Comparison of ENCODE assay signal across 30 cellular contexts in genomic region chr20:33866398-33867079, GRCh38. TPM values are rescaled to one million over a fixed set of nuclear protein-coding genes. Genes with fewer than 3 reads are reported as not detected.
DNase-seq lines count a peak whose midpoint lies in the region; ATAC-seq, FAIRE-seq and TF ChIP-seq lines count a peak whose summit lies in the region.
"Had no signal": no experiment of that assay in that cellular context is flagged by ENCODE, and none has a peak within 500 bp of the region (broad histone marks: within the 10 kb centered on the region; RNA-seq: fewer than 3 reads in every experiment).

No MANE protein-coding gene starts in this region.

- BruUV-seq in K562 (replicated peaks; lab: Mats Ljungman, UMichigan), result no TSS peak

- H3K4me1 ChIP-seq in K562 (replicated peaks in 1 of 2; ENCODE audit: control insufficient read depth in 2 of 2, insufficient read depth in 2 of 2, low read length in 2 of 2) (peaks cover 0 to 20% of the 10 kb centered on the region in 2 experiments; a peak in 3 of 5 replicates), neuronal stem cell (ENCODE audit: control insufficient read depth in 2 of 2, insufficient read depth in 1 of 2, low read depth in 1 of 2, low read length in 2 of 2) (peaks cover 0 to 7% of the 10 kb centered on the region in 2 donors)
- H3K4me1 ChIP-seq: colonic mucosa had no signal

- CTCF ChIA-PET in K562 (lab: Yijun Ruan, JAX; ENCODE audit: low intra/inter-chr PET ratio), result no interaction called here

- H3K9me3 ChIP-seq in K562 (replicated peaks; ENCODE audit: control insufficient read depth, insufficient read depth, low read depth, low read length) (no peaks in the 10 kb centered on the region), neuronal stem cell (replicated peaks in 1 of 2; ENCODE audit: control insufficient read depth in 2 of 2, insufficient read depth in 1 of 2, low read depth in 1 of 2, low read length in 2 of 2) (peaks cover 0 to 2% of the 10 kb centered on the region in 2 donors)
- H3K9me3 ChIP-seq: colonic mucosa, HAP-1, left ventricle myocardium inferior, right atrium auricular region, testis had no signal

- H3K4me3 ChIP-seq in K562, result no peak overlapping the region
- H3K4me3 ChIP-seq in neuronal stem cell (ENCODE audit: low read length in 2 of 2), result no peak overlapping the region
- H3K4me3 ChIP-seq: cardiac muscle cell, colonic mucosa, HAP-1, left ventricle myocardium inferior, right atrium auricular region, testis had no signal

- H3K79me2 ChIP-seq in K562 (ENCODE audit: control insufficient read depth, insufficient read depth, low read length), result no peaks in the 10 kb centered on the region

- H2BK12ac ChIP-seq in neuronal stem cell (ENCODE audit: low read length), result no peak overlapping the region

- no peak overlapping the region for H3K4ac ChIP-seq in neuronal stem cell (ENCODE audit: low read length)

- ATAC-seq in K562 (no peak), GM18861 (IDR thresholded peaks at IDR 0.05; ENCODE audit: unreplicated experiment) (no peak), left colon (no peak), GM18870 (IDR thresholded peaks at IDR 0.05; ENCODE audit: unreplicated experiment) (no peak)
- ATAC-seq: activated naive CD4-positive, alpha-beta T cell treated with anti-CD3 and anti-CD28 coated beads, Interleukin-2, amount 50 U/mL, for 72 hours; Panc1; stimulated activated naive CD8-positive, alpha-beta T cell treated with anti-CD3 and anti-CD28 coated beads, Interleukin-15, Interleukin-2, amounts not matched to agents 100 U/mL and 50 U/mL, for 24 hours had no signal

- H2BK5ac ChIP-seq in neuronal stem cell (ENCODE audit: low read length), result no peak overlapping the region

- no peak overlapping the region for H2BK15ac ChIP-seq in neuronal stem cell (ENCODE audit: low read length)

- no peaks in the 10 kb centered on the region; the same call in 1 of the 2 replicates for H4K20me1 ChIP-seq in K562 (replicated peaks; ENCODE audit: control insufficient read depth, insufficient read depth, low read length)

- H3K36me3 ChIP-seq in K562 (ENCODE audit: control insufficient read depth, insufficient read depth, low read length) (no peaks in the 10 kb centered on the region), neuronal stem cell (replicated peaks in 1 of 2; ENCODE audit: control insufficient read depth in 2 of 2, insufficient read depth in 2 of 2, low read length in 2 of 2) (no peaks in the 10 kb centered on the region)
- H3K36me3 ChIP-seq: cardiac muscle cell, colonic mucosa, HAP-1, left ventricle myocardium inferior, right atrium auricular region had no signal

- TF ChIP-seq EP300 in K562 (IDR thresholded peaks at IDR 0.05; ENCODE audit: low read length), result no peak

- H2BK120ac ChIP-seq in neuronal stem cell (ENCODE audit: low read depth, low read length), result no peak overlapping the region

- no peak for TF ChIP-seq CTCF in K562 (IDR thresholded peaks at IDR 0.05 in 2 of 3, conservative IDR thresholded peaks at IDR 0.05 in 1 of 3; ENCODE audit: insufficient read depth in 2 of 3, low read depth in 1 of 3, low read length in 3 of 3)

- H3K27ac ChIP-seq in K562 (ENCODE audit: extremely low read depth, low read depth, low read length) (no peak overlapping the region), neuronal stem cell (replicated peaks; ENCODE audit: low read length) (no peak overlapping the region)
- H3K27ac ChIP-seq: 22Rv1, cardiac muscle cell, colonic mucosa, left ventricle myocardium inferior, right atrium auricular region, testis had no signal

- peaks cover 3% of the 10 kb centered on the region for H3K9me1 ChIP-seq in K562 (ENCODE audit: control insufficient read depth, insufficient read depth, low read length)

- no peak overlapping the region for H3K18ac ChIP-seq in neuronal stem cell (ENCODE audit: low read length)

- H4K8ac ChIP-seq in neuronal stem cell (ENCODE audit: low read depth, low read length), result no peak overlapping the region

- H3K14ac ChIP-seq in neuronal stem cell (ENCODE audit: low read length), result no peak overlapping the region

- H2AFZ ChIP-seq in K562 (ENCODE audit: low read depth, low read length) (no peak overlapping the region), neuronal stem cell (ENCODE audit: low read length) (no peak overlapping the region)

- H3K27me3 ChIP-seq in K562 (ENCODE audit: control insufficient read depth in 2 of 2, insufficient read depth in 2 of 2, low read length in 2 of 2), result peaks cover 28 to 60% of the 10 kb centered on the region in 2 experiments
- peaks cover 0 to 22% (median 0%) of the 10 kb centered on the region in 3 experiments for H3K27me3 ChIP-seq in neuronal stem cell (ENCODE audit: control insufficient read depth in 3 of 3, insufficient read depth in 3 of 3, low read depth in 1 of 3, low read length in 3 of 3)
- H3K27me3 ChIP-seq: cardiac muscle cell, colonic mucosa, right atrium auricular region, testis had no signal

- WGBS in K562 (ENCODE audit: insufficient coverage, low coverage, missing lambda C conversion rate), result 22% methylated on average over 9 of the region's 10 CpGs
- WGBS in neuronal stem cell (ENCODE audit: extremely low coverage in 2 of 2, insufficient read length in 2 of 2, insufficient replicate concordance in 1 of 2), 2 donors, result no CpG with 5 or more reads among the region's 10 CpGs

- peak overlapping the region; percentile 15 for H3K23ac ChIP-seq in neuronal stem cell (ENCODE audit: low read depth, low read length, poor library complexity)

- intact Hi-C loops in K562 (cut with micrococcal nuclease) (no loop called here), left colon (cut with DNase I, micrococcal nuclease) (no loop called here)

- TF ChIP-seq POLR2A in K562 (conservative IDR thresholded peaks at IDR 0.05), result no peak

- no peak for TF ChIP-seq RAD21 in K562 (CRISPR knock-in tag; conservative IDR thresholded peaks at IDR 0.05 in 1 of 2, IDR thresholded peaks at IDR 0.05 in 1 of 2)

- H3K9ac ChIP-seq in K562 (ENCODE audit: insufficient read depth in 1 of 2, low read depth in 2 of 2, low read length in 2 of 2), result no peak overlapping the region
- H3K9ac ChIP-seq in neuronal stem cell (ENCODE audit: low read depth, low read length, poor library complexity), result no peak overlapping the region

- POLR2A ChIA-PET in K562 (lab: Yijun Ruan, JAX), result no interaction called here

- in situ Hi-C loops in K562 (cut with MboI), result no loop called here

- no peak overlapping the region for H4K91ac ChIP-seq in neuronal stem cell (ENCODE audit: low read depth, low read length, poor library complexity)

- peak; percentile 36 for DNase-seq in DMS 273 (lab: John Stamatoyannopoulos, UW; ENCODE audit: unreplicated experiment)
- DNase-seq in DMS 273 treated with DMSO at 0.1 percent for 48 hours (lab: John Stamatoyannopoulos, UW), result no peak
- peak; percentile 31 for DNase-seq in NCI-H82 treated with DMSO at 0.1 percent for 48 hours (lab: John Stamatoyannopoulos, UW; ENCODE audit: unreplicated experiment)
- DNase-seq in K562 (ENCODE audit: extremely low read depth in 1 of 4, low spot score in 3 of 4), result no peak
- DNase-seq in neuronal stem cell (ENCODE audit: low spot score), result no peak
- DNase-seq in left colon, result no peak
- DNase-seq: activated CD4-positive, alpha-beta T cell treated with anti-CD3 and anti-CD28 coated beads for 48 hours; activated T-cell treated with anti-CD3 and anti-CD28 coated beads for 4 hours; Calu3; colonic mucosa; effector CD4-positive, alpha-beta T cell; hypothalamus; left ventricle myocardium inferior; NCI-H1092; NCI-H1930; NCI-H526; Right ventricle myocardium superior; stimulated activated CD4-positive, alpha-beta T cell treated with anti-CD3 and anti-CD28 coated beads, Interleukin-1b, Interleukin-23, amount 100 ng/mL, for 48 hours; stimulated activated naive CD8-positive, alpha-beta T cell treated with anti-CD3 and anti-CD28 coated beads, Interleukin-15, Interleukin-2, amounts not matched to agents 100 U/mL and 50 U/mL, for 24 hours; testis had no signal

- FAIRE-seq in K562 (lab: Jason Lieb, UNC), result no peak
- FAIRE-seq: GM18507, urothelium cell line had no signal

- H2AK5ac ChIP-seq in neuronal stem cell (ENCODE audit: low read depth, low read length), result no peak overlapping the region

- no peak overlapping the region for H3K4me2 ChIP-seq in K562 (ENCODE audit: insufficient read depth, low read length)
- no peak overlapping the region for H3K4me2 ChIP-seq in neuronal stem cell (ENCODE audit: insufficient read depth, low read length, poor library complexity, severe bottlenecking)

- H3K79me1 ChIP-seq in neuronal stem cell (ENCODE audit: low read depth, low read length), result no peaks in the 10 kb centered on the region

TF ChIP-seq in K562, 482 proteins besides CTCF, POLR2A, EP300 and RAD21:
- TF ChIP-seq PRPF4 (IDR thresholded peaks at IDR 0.05; ENCODE audit: insufficient read depth, low read depth, low read length, poor library complexity, severe bottlenecking), result no peak
- peak; percentile 74; the same call in 1 of the 2 replicates for TF ChIP-seq MIER1 (IDR thresholded peaks at IDR 0.05; ENCODE audit: low read depth)
- peak; percentile 80; the same call in 1 of the 2 replicates for TF ChIP-seq EHMT2 (IDR thresholded peaks at IDR 0.05)

RNA-seq across cellular contexts. Expression of gene CHMP4B, which starts 55.4 kb away (rescaled TPM):
- total RNA-seq in K562 (2011; cell fraction: chromatin; rRNA removed; ENCODE audit: low replicate concordance), result 6.2 and 7.5 TPM in 2 replicates
- total RNA-seq in K562 (2011; cell fraction: nucleolus; rRNA removed), result 5.7 TPM in 2 replicates
- 7.3 and 9.1 TPM in 2 replicates for total RNA-seq in K562 (2011; cell fraction: nucleoplasm; rRNA removed)
- 35.4 and 39.2 TPM in 2 replicates for total RNA-seq in K562 (2014; rRNA removed)
- 18.6 and 18.8 TPM in 2 replicates for total RNA-seq in K562 (2014; rRNA removed; fragmentation: Illumina TruSeq; extraction: Trizol)
- 30.4 and 30.8 TPM in 2 replicates for total RNA-seq in K562 (2015; rRNA removed; fragmentation: Illumina TruSeq; extraction: Trizol)
- total RNA-seq in K562 (2021), result 43.9 and 45.1 TPM in 2 replicates
- polyA plus RNA-seq in K562 (2011; rRNA removed), result 25.2 and 31.8 TPM in 2 replicates
- 21.4 and 26.5 TPM in 2 replicates for polyA plus RNA-seq in K562 (2011; cell fraction: cytosol; rRNA removed)
- 8.8 and 10.6 TPM in 2 replicates for polyA plus RNA-seq in K562 (2011; cell fraction: nucleus; rRNA removed)
- polyA plus RNA-seq in K562 (2012), result 58.9 and 64.6 TPM in 2 replicates
- 55.9 and 61.8 TPM in 2 replicates for polyA plus RNA-seq in K562 (2014; fragmentation: Illumina TruSeq; extraction: Trizol)
- 1 to 10 TPM; 1.8 to 2.5 TPM for polyA plus RNA-seq in K562 (2014; fragmentation: Nextera tagmentation; extraction: Ambion mirVana)
- polyA plus RNA-seq in K562 (2014; rRNA removed), result 51.9 and 64.7 TPM in 2 replicates
- polyA minus RNA-seq in K562 (2011; rRNA and poly(A)+ RNA removed), result 10.0 and 11.8 TPM in 2 replicates
- polyA minus RNA-seq in K562 (2011; cell fraction: cytosol; rRNA and poly(A)+ RNA removed), result 13.6 and 16.1 TPM in 2 replicates
- polyA minus RNA-seq in K562 (2011; cell fraction: nucleus; rRNA and poly(A)+ RNA removed), result 2.7 and 4.3 TPM in 2 replicates
- polyA plus RNA-seq in neuronal stem cell (2013, experiment 1 of 2), result 68.2 TPM
- 67.4 TPM for polyA plus RNA-seq in neuronal stem cell (2013, experiment 2 of 2)
- 100 to 1,000 TPM; 166 to 233 TPM for total RNA-seq in left colon

Comparison
In these comparisons a context has a peak if more than half of its experiments do, and no peak if none do; other contexts are left out.
1. DNase-seq: peak in DMS 273 (single experiment) and NCI-H82 treated with DMSO at 0.1 percent for 48 hours (single experiment); none in DMS 273 treated with DMSO at 0.1 percent for 48 hours (single experiment), K562 (0 of 4), neuronal stem cell (single experiment) and left colon (0 of 2).